In the genomic region with DNA sequence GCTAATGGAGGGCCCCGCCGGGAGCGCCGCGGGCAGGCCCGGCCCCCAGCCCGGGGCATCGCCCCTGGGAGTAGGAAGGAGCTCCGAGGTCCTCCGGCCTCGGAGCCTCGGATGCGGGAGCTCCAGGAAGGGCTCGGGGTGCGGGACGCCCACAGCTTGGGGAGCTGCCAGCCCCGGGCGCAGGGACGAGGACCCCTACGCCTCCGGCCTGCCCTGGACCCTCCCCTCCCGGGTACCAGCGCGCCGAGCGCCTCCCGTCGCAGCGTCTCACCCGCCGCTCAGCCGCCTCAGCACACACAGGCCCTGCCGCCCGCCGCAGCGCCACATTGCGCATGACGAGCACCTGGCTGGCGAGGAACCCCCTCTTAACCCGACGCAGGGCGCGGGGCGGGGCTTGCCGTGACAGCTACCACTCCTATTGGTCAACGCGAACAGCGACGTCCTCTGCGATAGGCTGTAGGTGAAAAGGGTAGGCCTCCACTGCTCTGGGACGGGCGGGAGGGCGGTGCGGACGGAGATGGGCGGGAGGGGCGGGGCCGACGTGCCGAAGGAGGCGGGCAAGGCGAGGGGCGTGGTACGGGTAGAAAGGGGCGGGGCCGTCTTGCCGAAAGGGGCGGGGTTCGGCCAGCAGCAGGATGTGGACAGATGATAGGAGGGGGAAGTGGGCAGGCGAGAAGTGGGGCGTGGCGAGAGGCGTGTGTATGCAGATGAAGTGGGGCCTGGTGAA, we compare ENCODE assay signal across 1 cellular context.
TF ChIP-seq lines count a peak whose summit lies in the region.

A gene with protein sequence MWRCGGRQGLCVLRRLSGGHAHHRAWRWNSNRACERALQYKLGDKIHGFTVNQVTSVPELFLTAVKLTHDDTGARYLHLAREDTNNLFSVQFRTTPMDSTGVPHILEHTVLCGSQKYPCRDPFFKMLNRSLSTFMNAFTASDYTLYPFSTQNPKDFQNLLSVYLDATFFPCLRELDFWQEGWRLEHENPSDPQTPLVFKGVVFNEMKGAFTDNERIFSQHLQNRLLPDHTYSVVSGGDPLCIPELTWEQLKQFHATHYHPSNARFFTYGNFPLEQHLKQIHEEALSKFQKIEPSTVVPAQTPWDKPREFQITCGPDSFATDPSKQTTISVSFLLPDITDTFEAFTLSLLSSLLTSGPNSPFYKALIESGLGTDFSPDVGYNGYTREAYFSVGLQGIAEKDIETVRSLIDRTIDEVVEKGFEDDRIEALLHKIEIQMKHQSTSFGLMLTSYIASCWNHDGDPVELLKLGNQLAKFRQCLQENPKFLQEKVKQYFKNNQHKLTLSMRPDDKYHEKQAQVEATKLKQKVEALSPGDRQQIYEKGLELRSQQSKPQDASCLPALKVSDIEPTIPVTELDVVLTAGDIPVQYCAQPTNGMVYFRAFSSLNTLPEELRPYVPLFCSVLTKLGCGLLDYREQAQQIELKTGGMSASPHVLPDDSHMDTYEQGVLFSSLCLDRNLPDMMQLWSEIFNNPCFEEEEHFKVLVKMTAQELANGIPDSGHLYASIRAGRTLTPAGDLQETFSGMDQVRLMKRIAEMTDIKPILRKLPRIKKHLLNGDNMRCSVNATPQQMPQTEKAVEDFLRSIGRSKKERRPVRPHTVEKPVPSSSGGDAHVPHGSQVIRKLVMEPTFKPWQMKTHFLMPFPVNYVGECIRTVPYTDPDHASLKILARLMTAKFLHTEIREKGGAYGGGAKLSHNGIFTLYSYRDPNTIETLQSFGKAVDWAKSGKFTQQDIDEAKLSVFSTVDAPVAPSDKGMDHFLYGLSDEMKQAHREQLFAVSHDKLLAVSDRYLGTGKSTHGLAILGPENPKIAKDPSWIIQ (minus strand): TSS at position 337 of the 727 bp plus-strand sequence. CDS start 10 bp downstream, at position 327.

TF ChIP-seq in K562, 482 proteins besides CTCF, POLR2A, EP300 and RAD21 (continued from another document and continues in another):
- TF ChIP-seq, protein P1, sequence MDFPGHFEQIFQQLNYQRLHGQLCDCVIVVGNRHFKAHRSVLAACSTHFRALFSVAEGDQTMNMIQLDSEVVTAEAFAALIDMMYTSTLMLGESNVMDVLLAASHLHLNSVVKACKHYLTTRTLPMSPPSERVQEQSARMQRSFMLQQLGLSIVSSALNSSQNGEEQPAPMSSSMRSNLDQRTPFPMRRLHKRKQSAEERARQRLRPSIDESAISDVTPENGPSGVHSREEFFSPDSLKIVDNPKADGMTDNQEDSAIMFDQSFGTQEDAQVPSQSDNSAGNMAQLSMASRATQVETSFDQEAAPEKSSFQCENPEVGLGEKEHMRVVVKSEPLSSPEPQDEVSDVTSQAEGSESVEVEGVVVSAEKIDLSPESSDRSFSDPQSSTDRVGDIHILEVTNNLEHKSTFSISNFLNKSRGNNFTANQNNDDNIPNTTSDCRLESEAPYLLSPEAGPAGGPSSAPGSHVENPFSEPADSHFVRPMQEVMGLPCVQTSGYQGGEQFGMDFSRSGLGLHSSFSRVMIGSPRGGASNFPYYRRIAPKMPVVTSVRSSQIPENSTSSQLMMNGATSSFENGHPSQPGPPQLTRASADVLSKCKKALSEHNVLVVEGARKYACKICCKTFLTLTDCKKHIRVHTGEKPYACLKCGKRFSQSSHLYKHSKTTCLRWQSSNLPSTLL (IDR thresholded peaks at IDR 0.05) = no peak
- TF ChIP-seq, protein P2, sequence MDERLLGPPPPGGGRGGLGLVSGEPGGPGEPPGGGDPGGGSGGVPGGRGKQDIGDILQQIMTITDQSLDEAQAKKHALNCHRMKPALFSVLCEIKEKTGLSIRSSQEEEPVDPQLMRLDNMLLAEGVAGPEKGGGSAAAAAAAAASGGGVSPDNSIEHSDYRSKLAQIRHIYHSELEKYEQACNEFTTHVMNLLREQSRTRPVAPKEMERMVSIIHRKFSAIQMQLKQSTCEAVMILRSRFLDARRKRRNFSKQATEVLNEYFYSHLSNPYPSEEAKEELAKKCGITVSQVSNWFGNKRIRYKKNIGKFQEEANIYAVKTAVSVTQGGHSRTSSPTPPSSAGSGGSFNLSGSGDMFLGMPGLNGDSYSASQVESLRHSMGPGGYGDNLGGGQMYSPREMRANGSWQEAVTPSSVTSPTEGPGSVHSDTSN (CRISPR knock-in tag; IDR thresholded peaks at IDR 0.05; ENCODE audit: low read depth) = no peak
- TF ChIP-seq, protein P2 (tag; conservative IDR thresholded peaks at IDR 0.05; ENCODE audit: low read depth) = no peak
- no peak for TF ChIP-seq MCM7 (IDR thresholded peaks at IDR 0.05)
- no peak for TF ChIP-seq MCM2 (IDR thresholded peaks at IDR 0.05; ENCODE audit: low read depth)
- no peak for TF ChIP-seq HDAC8 (tag; IDR thresholded peaks at IDR 0.05)
- TF ChIP-seq, protein P3, sequence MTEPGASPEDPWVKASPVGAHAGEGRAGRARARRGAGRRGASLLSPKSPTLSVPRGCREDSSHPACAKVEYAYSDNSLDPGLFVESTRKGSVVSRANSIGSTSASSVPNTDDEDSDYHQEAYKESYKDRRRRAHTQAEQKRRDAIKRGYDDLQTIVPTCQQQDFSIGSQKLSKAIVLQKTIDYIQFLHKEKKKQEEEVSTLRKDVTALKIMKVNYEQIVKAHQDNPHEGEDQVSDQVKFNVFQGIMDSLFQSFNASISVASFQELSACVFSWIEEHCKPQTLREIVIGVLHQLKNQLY (CRISPR knock-in tag; conservative IDR thresholded peaks at IDR 0.05) = no peak
- TF ChIP-seq, protein P4, sequence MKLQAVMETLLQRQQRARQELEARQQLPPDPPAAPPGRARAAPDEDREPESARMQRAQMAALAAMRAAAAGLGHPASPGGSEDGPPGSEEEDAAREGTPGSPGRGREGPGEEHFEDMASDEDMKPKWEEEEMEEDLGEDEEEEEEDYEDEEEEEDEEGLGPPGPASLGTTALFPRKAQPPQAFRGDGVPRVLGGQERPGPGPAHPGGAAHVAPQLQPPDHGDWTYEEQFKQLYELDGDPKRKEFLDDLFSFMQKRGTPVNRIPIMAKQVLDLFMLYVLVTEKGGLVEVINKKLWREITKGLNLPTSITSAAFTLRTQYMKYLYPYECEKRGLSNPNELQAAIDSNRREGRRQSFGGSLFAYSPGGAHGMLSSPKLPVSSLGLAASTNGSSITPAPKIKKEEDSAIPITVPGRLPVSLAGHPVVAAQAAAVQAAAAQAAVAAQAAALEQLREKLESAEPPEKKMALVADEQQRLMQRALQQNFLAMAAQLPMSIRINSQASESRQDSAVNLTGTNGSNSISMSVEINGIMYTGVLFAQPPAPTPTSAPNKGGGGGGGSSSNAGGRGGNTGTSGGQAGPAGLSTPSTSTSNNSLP (IDR thresholded peaks at IDR 0.05; ENCODE audit: borderline replicate concordance, low read depth, low read length) = no peak
- TF ChIP-seq LCOR (CRISPR knock-in tag; IDR thresholded peaks at IDR 0.05) = no peak
- TF ChIP-seq NCOA6 (IDR thresholded peaks at IDR 0.05) = no peak
- TF ChIP-seq, protein P5, sequence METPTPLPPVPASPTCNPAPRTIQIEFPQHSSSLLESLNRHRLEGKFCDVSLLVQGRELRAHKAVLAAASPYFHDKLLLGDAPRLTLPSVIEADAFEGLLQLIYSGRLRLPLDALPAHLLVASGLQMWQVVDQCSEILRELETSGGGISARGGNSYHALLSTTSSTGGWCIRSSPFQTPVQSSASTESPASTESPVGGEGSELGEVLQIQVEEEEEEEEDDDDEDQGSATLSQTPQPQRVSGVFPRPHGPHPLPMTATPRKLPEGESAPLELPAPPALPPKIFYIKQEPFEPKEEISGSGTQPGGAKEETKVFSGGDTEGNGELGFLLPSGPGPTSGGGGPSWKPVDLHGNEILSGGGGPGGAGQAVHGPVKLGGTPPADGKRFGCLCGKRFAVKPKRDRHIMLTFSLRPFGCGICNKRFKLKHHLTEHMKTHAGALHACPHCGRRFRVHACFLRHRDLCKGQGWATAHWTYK (CRISPR knock-in tag; IDR thresholded peaks at IDR 0.05) = 0 out of 2 replicates have a peak, but pooled peaks have one; percentile 45
- TF ChIP-seq, protein P6, sequence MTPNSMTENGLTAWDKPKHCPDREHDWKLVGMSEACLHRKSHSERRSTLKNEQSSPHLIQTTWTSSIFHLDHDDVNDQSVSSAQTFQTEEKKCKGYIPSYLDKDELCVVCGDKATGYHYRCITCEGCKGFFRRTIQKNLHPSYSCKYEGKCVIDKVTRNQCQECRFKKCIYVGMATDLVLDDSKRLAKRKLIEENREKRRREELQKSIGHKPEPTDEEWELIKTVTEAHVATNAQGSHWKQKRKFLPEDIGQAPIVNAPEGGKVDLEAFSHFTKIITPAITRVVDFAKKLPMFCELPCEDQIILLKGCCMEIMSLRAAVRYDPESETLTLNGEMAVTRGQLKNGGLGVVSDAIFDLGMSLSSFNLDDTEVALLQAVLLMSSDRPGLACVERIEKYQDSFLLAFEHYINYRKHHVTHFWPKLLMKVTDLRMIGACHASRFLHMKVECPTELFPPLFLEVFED (CRISPR knock-in tag; conservative IDR thresholded peaks at IDR 0.05) = no peak
- TF ChIP-seq HCFC1 (IDR thresholded peaks at IDR 0.05; ENCODE audit: low read depth, low read length) = peak; percentile 23; the same call in 1 of the 2 replicates
- TF ChIP-seq FOS (IDR thresholded peaks at IDR 0.05; ENCODE audit: extremely low read depth, insufficient read length) = peak; percentile 78
- TF ChIP-seq, protein P7, sequence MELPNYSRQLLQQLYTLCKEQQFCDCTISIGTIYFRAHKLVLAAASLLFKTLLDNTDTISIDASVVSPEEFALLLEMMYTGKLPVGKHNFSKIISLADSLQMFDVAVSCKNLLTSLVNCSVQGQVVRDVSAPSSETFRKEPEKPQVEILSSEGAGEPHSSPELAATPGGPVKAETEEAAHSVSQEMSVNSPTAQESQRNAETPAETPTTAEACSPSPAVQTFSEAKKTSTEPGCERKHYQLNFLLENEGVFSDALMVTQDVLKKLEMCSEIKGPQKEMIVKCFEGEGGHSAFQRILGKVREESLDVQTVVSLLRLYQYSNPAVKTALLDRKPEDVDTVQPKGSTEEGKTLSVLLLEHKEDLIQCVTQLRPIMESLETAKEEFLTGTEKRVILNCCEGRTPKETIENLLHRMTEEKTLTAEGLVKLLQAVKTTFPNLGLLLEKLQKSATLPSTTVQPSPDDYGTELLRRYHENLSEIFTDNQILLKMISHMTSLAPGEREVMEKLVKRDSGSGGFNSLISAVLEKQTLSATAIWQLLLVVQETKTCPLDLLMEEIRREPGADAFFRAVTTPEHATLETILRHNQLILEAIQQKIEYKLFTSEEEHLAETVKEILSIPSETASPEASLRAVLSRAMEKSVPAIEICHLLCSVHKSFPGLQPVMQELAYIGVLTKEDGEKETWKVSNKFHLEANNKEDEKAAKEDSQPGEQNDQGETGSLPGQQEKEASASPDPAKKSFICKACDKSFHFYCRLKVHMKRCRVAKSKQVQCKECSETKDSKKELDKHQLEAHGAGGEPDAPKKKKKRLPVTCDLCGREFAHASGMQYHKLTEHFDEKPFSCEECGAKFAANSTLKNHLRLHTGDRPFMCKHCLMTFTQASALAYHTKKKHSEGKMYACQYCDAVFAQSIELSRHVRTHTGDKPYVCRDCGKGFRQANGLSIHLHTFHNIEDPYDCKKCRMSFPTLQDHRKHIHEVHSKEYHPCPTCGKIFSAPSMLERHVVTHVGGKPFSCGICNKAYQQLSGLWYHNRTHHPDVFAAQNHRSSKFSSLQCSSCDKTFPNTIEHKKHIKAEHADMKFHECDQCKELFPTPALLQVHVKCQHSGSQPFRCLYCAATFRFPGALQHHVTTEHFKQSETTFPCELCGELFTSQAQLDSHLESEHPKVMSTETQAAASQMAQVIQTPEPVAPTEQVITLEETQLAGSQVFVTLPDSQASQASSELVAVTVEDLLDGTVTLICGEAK (IDR thresholded peaks at IDR 0.05) = no peak
- TF ChIP-seq, protein P7 (CRISPR knock-in tag; IDR thresholded peaks at IDR 0.05) = no peak
- no peak for TF ChIP-seq ZC3H11A (IDR thresholded peaks at IDR 0.05; ENCODE audit: low read depth, low read length)
- no peak for TF ChIP-seq ZNF583 (CRISPR knock-in tag; IDR thresholded peaks at IDR 0.05)
- no peak for TF ChIP-seq BCOR (IDR thresholded peaks at IDR 0.05)
- TF ChIP-seq TEAD1 (CRISPR knock-in tag; IDR thresholded peaks at IDR 0.05) = no peak
- TF ChIP-seq WHSC1 (IDR thresholded peaks at IDR 0.05; ENCODE audit: low read length) = no peak
- TF ChIP-seq U2AF1 (optimal IDR thresholded peaks at IDR 0.05; ENCODE audit: low read depth, low read length) = peak; percentile 35
- no peak for TF ChIP-seq ZNF561 (CRISPR knock-in tag; conservative IDR thresholded peaks at IDR 0.05)
- no peak for TF ChIP-seq HNRNPK (IDR thresholded peaks at IDR 0.05; ENCODE audit: low read depth, low read length, poor library complexity, severe bottlenecking)
- TF ChIP-seq SAP30 (IDR thresholded peaks at IDR 0.05; ENCODE audit: borderline replicate concordance, insufficient read depth, low read depth, low read length, poor library complexity, severe bottlenecking) = peak; percentile 92
- no peak for TF ChIP-seq ARNT (IDR thresholded peaks at IDR 0.05)
- peak; percentile 70 for TF ChIP-seq RBM25 (IDR thresholded peaks at IDR 0.05; ENCODE audit: low read depth, low read length, severe bottlenecking)
- peak; percentile 77 for TF ChIP-seq CXXC5 (CRISPR knock-in tag; IDR thresholded peaks at IDR 0.05)
- TF ChIP-seq SMAD2 (IDR thresholded peaks at IDR 0.05; ENCODE audit: low read depth, low read length) = no peak
- peak; percentile 92 to 93 for TF ChIP-seq NRF1 (conservative IDR thresholded peaks at IDR 0.05 in 1 of 2, IDR thresholded peaks at IDR 0.05 in 1 of 2)
- no peak for TF ChIP-seq ZNF695 (CRISPR knock-in tag; IDR thresholded peaks at IDR 0.05)
